In genomic region chr3:185733980-185734724, GRCh38 we compare ENCODE assay signal across 8 cellular contexts.
DNase-seq lines count a peak whose midpoint lies in the region; ATAC-seq and TF ChIP-seq lines count a peak whose summit lies in the region.

No MANE protein-coding gene starts in this region.

- H3K9ac ChIP-seq in SK-N-SH (no peak overlapping the region), parathyroid adenoma (no peak overlapping the region)

- no peaks in the 10 kb centered on the region for H3K9me3 Mint-ChIP-seq in T-cell

- peaks cover 49% of the 10 kb centered on the region for H3F3A ChIP-seq in SK-N-SH (replicated peaks; ENCODE audit: insufficient read depth)

- H3K36me3 Mint-ChIP-seq in T-cell, result no peaks in the 10 kb centered on the region

- no peak for TF ChIP-seq EP300 in SK-N-SH (IDR thresholded peaks at IDR 0.05; ENCODE audit: borderline replicate concordance in 1 of 2, low read depth in 1 of 2, low read length in 1 of 2)

- H3K4me1 Mint-ChIP-seq in T-cell, result no peaks in the 10 kb centered on the region

- intact Hi-C loops in Right ventricle myocardium inferior (cut with DNase I) (loop anchor here (10.0 kb wide), 2 partner anchors 91 to 201 kb away; partner anchors contain the start of genes IGF2BP2 and TRA2B), tibial artery (cut with DNase I; ENCODE audit: low total_unique reads) (no loop called here)

- peaks cover 0 to 4% of the 10 kb centered on the region in 2 donors for H3K27me3 Mint-ChIP-seq in T-cell

- no peak overlapping the region for H3K27ac Mint-ChIP-seq in T-cell

- H3K9me3 ChIP-seq in right atrium auricular region, result no peaks in the 10 kb centered on the region
- H3K9me3 ChIP-seq in SK-N-SH, result no peaks in the 10 kb centered on the region
- H3K9me3 ChIP-seq in parathyroid adenoma (ENCODE audit: control insufficient read depth, low read length), result no peaks in the 10 kb centered on the region
- H3K9me3 ChIP-seq in tibial artery, result no peaks in the 10 kb centered on the region

- POLR2A ChIA-PET in SK-N-SH (lab: Yijun Ruan, JAX) (no interaction called here), T-cell (lab: Charles Lee) (no interaction called here)

- H3K27ac ChIP-seq in right atrium auricular region (no peak overlapping the region), SK-N-SH (ENCODE audit: low read depth in 2 of 2, low read length in 1 of 2) (peak overlapping the region in 1 of 2 experiments; percentile 99; a peak in 2 of 4 replicates), parathyroid adenoma (no peak overlapping the region), tibial artery (no peak overlapping the region)

- H3K4me3 ChIP-seq in right atrium auricular region, result no peak overlapping the region
- no peak overlapping the region for H3K4me3 ChIP-seq in SK-N-SH (ENCODE audit: low read depth in 2 of 2, low read length in 1 of 2)
- no peak overlapping the region for H3K4me3 ChIP-seq in parathyroid adenoma (ENCODE audit: low read depth, low read length)
- no peak overlapping the region for H3K4me3 ChIP-seq in tibial artery

- no peak overlapping the region for H3K4me3 Mint-ChIP-seq in T-cell

- H2AFZ ChIP-seq in SK-N-SH (ENCODE audit: low read depth) (no peak overlapping the region), parathyroid adenoma (no peak overlapping the region)

- H3K36me3 ChIP-seq in right atrium auricular region (no peaks in the 10 kb centered on the region), SK-N-SH (replicated peaks in 1 of 2; ENCODE audit: control insufficient read depth in 1 of 2, insufficient read depth in 2 of 2, low read length in 1 of 2) (no peaks in the 10 kb centered on the region), parathyroid adenoma (ENCODE audit: control insufficient read depth, insufficient read depth, low read length) (no peaks in the 10 kb centered on the region), tibial artery (no peaks in the 10 kb centered on the region)

- H3K4me1 ChIP-seq in right atrium auricular region (no peaks in the 10 kb centered on the region), SK-N-SH (ENCODE audit: control insufficient read depth in 1 of 2, insufficient read depth in 2 of 2, low read depth in 1 of 2, low read length in 1 of 2) (peaks cover 0 to 66% of the 10 kb centered on the region in 2 experiments; a peak in 3 of 4 replicates), parathyroid adenoma (no peaks in the 10 kb centered on the region), tibial artery (no peaks in the 10 kb centered on the region)

- H3K4me2 ChIP-seq in SK-N-SH (no peak overlapping the region), parathyroid adenoma (ENCODE audit: low read length) (no peak overlapping the region)

- CTCF ChIA-PET in SK-N-SH (lab: Yijun Ruan, JAX), result interaction anchor here (0.5 to 6.9 kb wide), 13 partner anchors 9 to 209 kb away, joined by 3 to 45 read pairs (median 4); no protein-coding TSS in a partner anchor
- CTCF ChIA-PET in T-cell (lab: Charles Lee), result no interaction called here

- peaks cover 38% of the 10 kb centered on the region for H4K20me1 ChIP-seq in SK-N-SH (ENCODE audit: insufficient read depth)

- DNase-seq in Right ventricle myocardium inferior (ENCODE audit: missing footprints) (no peak), right atrium auricular region (ENCODE audit: low spot score) (no peak), NAMALWA (ENCODE audit: low spot score) (peak; percentile 74), SK-N-SH (peak; percentile 57), fibroblast of the conjunctiva (ENCODE audit: low read depth) (peak; percentile 83), T-cell (no peak), tibial artery (no peak)

- TF ChIP-seq CTCF in right atrium auricular region (IDR thresholded peaks at IDR 0.05) (peak in 1 of 2 donors; percentile 64), SK-N-SH (IDR thresholded peaks at IDR 0.05) (peak; percentile 71), parathyroid adenoma (IDR thresholded peaks at IDR 0.05) (peak; percentile 59), tibial artery (IDR thresholded peaks at IDR 0.05) (peak in 1 of 2 experiments; percentile 29)

- H3K27me3 ChIP-seq in right atrium auricular region, result no peaks in the 10 kb centered on the region
- no peaks in the 10 kb centered on the region for H3K27me3 ChIP-seq in SK-N-SH (ENCODE audit: insufficient read depth)
- H3K27me3 ChIP-seq in parathyroid adenoma (ENCODE audit: control insufficient read depth, insufficient read depth, low read length), result no peaks in the 10 kb centered on the region
- H3K27me3 ChIP-seq in tibial artery, result no peaks in the 10 kb centered on the region

- peaks cover 92% of the 10 kb centered on the region for H3K79me2 ChIP-seq in SK-N-SH (ENCODE audit: insufficient read depth)
- peaks cover 2% of the 10 kb centered on the region for H3K79me2 ChIP-seq in parathyroid adenoma

- 44% methylated on average over 10 of the region's 10 CpGs for WGBS in SK-N-SH (ENCODE audit: low lambda C conversion rate)

- ATAC-seq in Right ventricle myocardium inferior, result peak; percentile 68
- ATAC-seq in T-cell (replicated peaks in 1 of 4), result no peak

- peak; percentile 77 for TF ChIP-seq RAD21 in SK-N-SH (IDR thresholded peaks at IDR 0.05; ENCODE audit: low read length)

- H3K9me2 ChIP-seq in SK-N-SH, result no peaks in the 10 kb centered on the region

TF ChIP-seq in SK-N-SH, 30 proteins besides CTCF, POLR2A, EP300 and RAD21:
- TF ChIP-seq USF1 (IDR thresholded peaks at IDR 0.05; ENCODE audit: borderline replicate concordance, low read depth) (no peak), CHD2 (IDR thresholded peaks at IDR 0.05; ENCODE audit: low read length, partially characterized antibody) (no peak), RXRA (IDR thresholded peaks at IDR 0.05; ENCODE audit: borderline replicate concordance, low read depth) (no peak), NRF1 (IDR thresholded peaks at IDR 0.05; ENCODE audit: low read depth, low read length) (no peak), TCF12 (IDR thresholded peaks at IDR 0.05) (peak; percentile 6; the same call in 1 of the 2 replicates), SMC3 (IDR thresholded peaks at IDR 0.05; ENCODE audit: low read depth, low read length) (peak; percentile 64)

Comparison
In these comparisons a context has a peak if more than half of its experiments do, and no peak if none do; other contexts are left out.
1. DNase-seq: peak in NAMALWA (single experiment), SK-N-SH (single experiment) and fibroblast of the conjunctiva (single experiment); none in Right ventricle myocardium inferior (single experiment), right atrium auricular region (single experiment), T-cell (0 of 34) and tibial artery (0 of 2).